In the genomic region with DNA sequence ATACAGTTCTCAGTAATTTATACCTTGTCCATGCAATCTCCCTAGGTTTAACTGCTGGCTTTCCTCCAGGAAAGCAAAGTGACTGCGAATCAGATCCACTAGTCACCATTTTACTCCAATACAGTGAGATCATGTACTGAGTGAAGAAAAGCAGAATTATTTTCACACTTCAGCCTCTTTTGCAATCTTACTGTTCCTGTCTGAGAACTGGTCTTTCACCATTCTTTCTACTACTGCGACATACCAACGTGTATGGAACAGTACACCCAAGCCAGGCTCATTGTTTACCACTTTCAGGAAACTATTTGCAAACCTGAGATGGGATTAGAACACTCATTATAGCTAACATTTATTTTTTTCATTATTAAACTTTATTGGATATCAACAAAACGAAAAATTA, we compare ENCODE assay signal across 18 cellular contexts.
"Had no signal": no experiment of that assay in that cellular context is flagged by ENCODE, and none has a peak within 500 bp of the region (broad histone marks: within the 10 kb centered on the region; RNA-seq: fewer than 3 reads in every experiment).

No MANE protein-coding gene starts in this region.

- H3K9me3 ChIP-seq: esophagus squamous epithelium, prostate gland, right lobe of liver, upper lobe of left lung had no signal

- H3K36me3 ChIP-seq: esophagus squamous epithelium, prostate gland, right lobe of liver, upper lobe of left lung had no signal

- H3K27ac ChIP-seq: foreskin keratinocyte, prostate gland, right lobe of liver had no signal

- DNase-seq: activated CD4-positive, alpha-beta T cell treated with anti-CD3 and anti-CD28 coated beads for 1 hour; activated CD4-positive, alpha-beta T cell treated with anti-CD3 and anti-CD28 coated beads, Interleukin-2, amount 50 U/mL, for 48 hours; activated CD8-positive, alpha-beta memory T cell treated with anti-CD3 and anti-CD28 coated beads, Interleukin-2, amount 10 ng/mL, durations not matched to agents 7 days and 5 days; activated effector memory CD4-positive, alpha-beta T cell treated with Interleukin-2 at 50 U/mL for 16 hours; activated T-cell treated with anti-CD3 and anti-CD28 coated beads, Interleukin-2, amount 50 U/mL, for 24 hours; amniotic stem cell; cerebellar nuclear complex; dermis blood vessel endothelial cell; endodermal cell; esophagus squamous epithelium; immature natural killer cell; occipital lobe; right lobe of liver; stimulated activated naive CD4-positive, alpha-beta T cell; substantia nigra; upper lobe of left lung had no signal

- H3K4me1 ChIP-seq: esophagus squamous epithelium, foreskin keratinocyte, prostate gland, right lobe of liver, upper lobe of left lung had no signal

- H3K27me3 ChIP-seq: esophagus squamous epithelium, upper lobe of left lung had no signal

- H3K4me3 ChIP-seq: esophagus squamous epithelium, prostate gland, right lobe of liver, upper lobe of left lung had no signal
